ENCODE assay signal across 8 cellular contexts in the genomic region with DNA sequence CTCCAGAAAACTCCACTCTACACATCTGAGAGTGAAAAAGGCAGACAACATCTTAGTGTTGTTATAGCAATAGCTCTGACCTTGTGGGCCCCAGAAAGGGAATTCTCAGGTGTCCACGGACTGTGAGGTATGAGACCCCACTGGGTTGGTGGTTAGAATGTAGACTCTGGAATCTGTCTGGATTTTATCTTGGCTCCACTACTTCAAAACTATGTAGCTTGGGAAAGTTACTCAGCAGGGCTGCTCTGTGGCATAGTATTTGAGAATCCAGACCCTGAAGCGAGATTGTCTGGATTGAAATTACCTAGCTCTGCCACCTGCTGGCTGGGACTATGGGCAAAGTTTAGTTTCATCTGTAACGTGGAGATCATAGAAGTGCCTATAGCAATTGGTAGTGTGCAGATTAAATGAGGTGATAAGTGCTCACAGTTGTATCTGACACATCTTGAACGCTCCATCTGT. TPM values are rescaled to one million over a fixed set of nuclear protein-coding genes. Genes with fewer than 3 reads are reported as not detected.
DNase-seq lines count a peak whose midpoint lies in the region; ATAC-seq and TF ChIP-seq lines count a peak whose summit lies in the region.

No MANE protein-coding gene starts in this region.

- peaks cover 0 to 11% (median 0%) of the 10 kb centered on the region in 4 donors for H3K4me1 ChIP-seq in Peyer's patch

- peak; percentile 21 to 26 for DNase-seq in activated T-helper 1 cell treated with anti-CD3 and anti-CD28 coated beads, Interleukin-2, amount 50 U/mL, for 16 hours (ENCODE audit: low read depth in 1 of 2, low spot score in 1 of 2)
- no peak for DNase-seq in activated T-helper 1 cell treated with anti-CD3 and anti-CD28 coated beads, Interleukin-12 subunit alpha, Interleukin-12 subunit beta, Interleukin-2, Interleukin-4 antibody, amounts not matched to agents 30 ng/mL and 10 ng/mL and 1 ng/mL, durations not matched to agents 14 hours and 24 hours and 36 hours (ENCODE audit: low spot score)
- DNase-seq in Peyer's patch (peak in 2 of 3 donors; percentile 69 to 86), kidney epithelial cell (ENCODE audit: low read depth) (no peak), COLO829 (ENCODE audit: low spot score) (no peak)
- DNase-seq in activated naive CD8-positive, alpha-beta T cell treated with anti-CD3 and anti-CD28 coated beads, Interleukin-2, amount 50 U/mL, for 24 hours = peak; percentile 38
- peak; percentile 39 to 54 for DNase-seq in stimulated activated naive CD8-positive, alpha-beta T cell treated with anti-CD3 and anti-CD28 coated beads, Interleukin-15, amount 100 ng/mL, for 72 hours

- no peak for TF ChIP-seq POLR2A in Peyer's patch (IDR thresholded peaks at IDR 0.05)

- H3K27me3 Mint-ChIP-seq in activated T-helper 1 cell treated with anti-CD3 and anti-CD28 coated beads, Interleukin-12 subunit alpha, Interleukin-12 subunit beta, Interleukin-2, Interleukin-4 antibody, amounts not matched to agents 30 ng/mL and 10 ng/mL and 1 ng/mL, durations not matched to agents 14 hours and 24 hours and 36 hours (ENCODE audit: insufficient read depth) = no peaks in the 10 kb centered on the region
- H3K27me3 Mint-ChIP-seq in activated naive CD8-positive, alpha-beta T cell treated with anti-CD3 and anti-CD28 coated beads, Interleukin-2, amount 50 U/mL, for 24 hours = no peaks in the 10 kb centered on the region
- H3K27me3 Mint-ChIP-seq in stimulated activated naive CD8-positive, alpha-beta T cell treated with anti-CD3 and anti-CD28 coated beads, Interleukin-15, amount 100 ng/mL, for 72 hours = no peaks in the 10 kb centered on the region

- H3K4me3 ChIP-seq in Peyer's patch = no peak overlapping the region
- no peak overlapping the region for H3K4me3 ChIP-seq in kidney epithelial cell (ENCODE audit: low read depth, low read length)

- H3K36me3 ChIP-seq in Peyer's patch (no peaks in the 10 kb centered on the region), kidney epithelial cell (ENCODE audit: control insufficient read depth, insufficient read depth, low read length) (no peaks in the 10 kb centered on the region)

- ATAC-seq in activated naive CD8-positive, alpha-beta T cell treated with anti-CD3 and anti-CD28 coated beads, Interleukin-2, amount 50 U/mL, for 24 hours = peak; percentile 34
- peak; percentile 50 for ATAC-seq in stimulated activated naive CD8-positive, alpha-beta T cell treated with anti-CD3 and anti-CD28 coated beads, Interleukin-15, amount 100 ng/mL, for 72 hours
- no peak for ATAC-seq in HG03135 (IDR thresholded peaks at IDR 0.05; ENCODE audit: unreplicated experiment)

- intact Hi-C loops in activated T-helper 1 cell treated with anti-CD3 and anti-CD28 coated beads, Interleukin-12 subunit alpha, Interleukin-12 subunit beta, Interleukin-2, Interleukin-4 antibody, amounts not matched to agents 30 ng/mL and 10 ng/mL and 1 ng/mL, durations not matched to agents 14 hours and 24 hours and 36 hours (cut with micrococcal nuclease) = loop anchor here (1.0 kb wide), 1 partner anchor 60 kb away; no protein-coding TSS in a partner anchor

- H3K36me3 Mint-ChIP-seq in activated T-helper 1 cell treated with anti-CD3 and anti-CD28 coated beads, Interleukin-12 subunit alpha, Interleukin-12 subunit beta, Interleukin-2, Interleukin-4 antibody, amounts not matched to agents 30 ng/mL and 10 ng/mL and 1 ng/mL, durations not matched to agents 14 hours and 24 hours and 36 hours (ENCODE audit: low read depth) = peaks cover 5% of the 10 kb centered on the region
- peaks cover 7% of the 10 kb centered on the region for H3K36me3 Mint-ChIP-seq in activated naive CD8-positive, alpha-beta T cell treated with anti-CD3 and anti-CD28 coated beads, Interleukin-2, amount 50 U/mL, for 24 hours (ENCODE audit: low read depth)

- H3K27ac Mint-ChIP-seq in activated T-helper 1 cell treated with anti-CD3 and anti-CD28 coated beads, Interleukin-12 subunit alpha, Interleukin-12 subunit beta, Interleukin-2, Interleukin-4 antibody, amounts not matched to agents 30 ng/mL and 10 ng/mL and 1 ng/mL, durations not matched to agents 14 hours and 24 hours and 36 hours = no peak overlapping the region
- H3K27ac Mint-ChIP-seq in activated naive CD8-positive, alpha-beta T cell treated with anti-CD3 and anti-CD28 coated beads, Interleukin-2, amount 50 U/mL, for 24 hours = peak overlapping the region; percentile 18
- peak overlapping the region in 1 of 2 donors; percentile 8 for H3K27ac Mint-ChIP-seq in stimulated activated naive CD8-positive, alpha-beta T cell treated with anti-CD3 and anti-CD28 coated beads, Interleukin-15, amount 100 ng/mL, for 72 hours

- H3K27me3 ChIP-seq in Peyer's patch = no peaks in the 10 kb centered on the region
- H3K27me3 ChIP-seq in kidney epithelial cell (ENCODE audit: control insufficient read depth, insufficient read depth, low read length) = no peaks in the 10 kb centered on the region

- no peak overlapping the region for H3K4me3 Mint-ChIP-seq in activated T-helper 1 cell treated with anti-CD3 and anti-CD28 coated beads, Interleukin-12 subunit alpha, Interleukin-12 subunit beta, Interleukin-2, Interleukin-4 antibody, amounts not matched to agents 30 ng/mL and 10 ng/mL and 1 ng/mL, durations not matched to agents 14 hours and 24 hours and 36 hours
- H3K4me3 Mint-ChIP-seq in activated naive CD8-positive, alpha-beta T cell treated with anti-CD3 and anti-CD28 coated beads, Interleukin-2, amount 50 U/mL, for 24 hours = no peak overlapping the region
- no peak overlapping the region for H3K4me3 Mint-ChIP-seq in stimulated activated naive CD8-positive, alpha-beta T cell treated with anti-CD3 and anti-CD28 coated beads, Interleukin-15, amount 100 ng/mL, for 72 hours

- H3K9me3 Mint-ChIP-seq in activated T-helper 1 cell treated with anti-CD3 and anti-CD28 coated beads, Interleukin-12 subunit alpha, Interleukin-12 subunit beta, Interleukin-2, Interleukin-4 antibody, amounts not matched to agents 30 ng/mL and 10 ng/mL and 1 ng/mL, durations not matched to agents 14 hours and 24 hours and 36 hours = no peaks in the 10 kb centered on the region
- H3K9me3 Mint-ChIP-seq in activated naive CD8-positive, alpha-beta T cell treated with anti-CD3 and anti-CD28 coated beads, Interleukin-2, amount 50 U/mL, for 24 hours = no peaks in the 10 kb centered on the region
- no peaks in the 10 kb centered on the region for H3K9me3 Mint-ChIP-seq in stimulated activated naive CD8-positive, alpha-beta T cell treated with anti-CD3 and anti-CD28 coated beads, Interleukin-15, amount 100 ng/mL, for 72 hours

- no peaks in the 10 kb centered on the region for H3K9me3 ChIP-seq in Peyer's patch

- H3K27ac ChIP-seq in Peyer's patch = peak overlapping the region in 1 of 4 donors; percentile 39

- TF ChIP-seq CTCF in Peyer's patch (IDR thresholded peaks at IDR 0.05) = peak; percentile 37 to 77 (median 64)
- peak; percentile 48 for TF ChIP-seq CTCF in kidney epithelial cell (IDR thresholded peaks at IDR 0.05; ENCODE audit: insufficient read depth, low read length, poor library complexity, severe bottlenecking)

- H3K4me1 Mint-ChIP-seq in activated T-helper 1 cell treated with anti-CD3 and anti-CD28 coated beads, Interleukin-12 subunit alpha, Interleukin-12 subunit beta, Interleukin-2, Interleukin-4 antibody, amounts not matched to agents 30 ng/mL and 10 ng/mL and 1 ng/mL, durations not matched to agents 14 hours and 24 hours and 36 hours (ENCODE audit: low read depth) = peaks cover 37% of the 10 kb centered on the region
- peaks cover 69% of the 10 kb centered on the region for H3K4me1 Mint-ChIP-seq in activated naive CD8-positive, alpha-beta T cell treated with anti-CD3 and anti-CD28 coated beads, Interleukin-2, amount 50 U/mL, for 24 hours
- H3K4me1 Mint-ChIP-seq in stimulated activated naive CD8-positive, alpha-beta T cell treated with anti-CD3 and anti-CD28 coated beads, Interleukin-15, amount 100 ng/mL, for 72 hours = peaks cover 75% of the 10 kb centered on the region

RNA-seq across cellular contexts. Expression of gene PRDM2, which starts 25.8 kb away (rescaled TPM):
- total RNA-seq in activated T-helper 1 cell treated with anti-CD3 and anti-CD28 coated beads, Interleukin-12 subunit alpha, Interleukin-12 subunit beta, Interleukin-2, Interleukin-4 antibody, amounts not matched to agents 30 ng/mL and 10 ng/mL and 1 ng/mL, durations not matched to agents 14 hours and 24 hours and 36 hours = 48.5 and 50.4 TPM in 2 replicates
- 10 to 100 TPM; 34.7 to 70.1 (median 53.0) TPM for total RNA-seq in Peyer's patch
- total RNA-seq in kidney epithelial cell = 13.9 and 15.0 TPM in 2 replicates

Comparison
In these comparisons a context has a peak if more than half of its experiments do, and no peak if none do; other contexts are left out.
1. DNase-seq: peak in activated T-helper 1 cell treated with anti-CD3 and anti-CD28 coated beads, Interleukin-2, amount 50 U/mL, for 16 hours (2 of 2), Peyer's patch (2 of 3), activated naive CD8-positive, alpha-beta T cell treated with anti-CD3 and anti-CD28 coated beads, Interleukin-2, amount 50 U/mL, for 24 hours (single experiment) and stimulated activated naive CD8-positive, alpha-beta T cell treated with anti-CD3 and anti-CD28 coated beads, Interleukin-15, amount 100 ng/mL, for 72 hours (2 of 2); none in activated T-helper 1 cell treated with anti-CD3 and anti-CD28 coated beads, Interleukin-12 subunit alpha, Interleukin-12 subunit beta, Interleukin-2, Interleukin-4 antibody, amounts not matched to agents 30 ng/mL and 10 ng/mL and 1 ng/mL, durations not matched to agents 14 hours and 24 hours and 36 hours (single experiment), kidney epithelial cell (single experiment) and COLO829 (single experiment).